ENCODE assay signal across 8 cellular contexts in the genomic region with DNA sequence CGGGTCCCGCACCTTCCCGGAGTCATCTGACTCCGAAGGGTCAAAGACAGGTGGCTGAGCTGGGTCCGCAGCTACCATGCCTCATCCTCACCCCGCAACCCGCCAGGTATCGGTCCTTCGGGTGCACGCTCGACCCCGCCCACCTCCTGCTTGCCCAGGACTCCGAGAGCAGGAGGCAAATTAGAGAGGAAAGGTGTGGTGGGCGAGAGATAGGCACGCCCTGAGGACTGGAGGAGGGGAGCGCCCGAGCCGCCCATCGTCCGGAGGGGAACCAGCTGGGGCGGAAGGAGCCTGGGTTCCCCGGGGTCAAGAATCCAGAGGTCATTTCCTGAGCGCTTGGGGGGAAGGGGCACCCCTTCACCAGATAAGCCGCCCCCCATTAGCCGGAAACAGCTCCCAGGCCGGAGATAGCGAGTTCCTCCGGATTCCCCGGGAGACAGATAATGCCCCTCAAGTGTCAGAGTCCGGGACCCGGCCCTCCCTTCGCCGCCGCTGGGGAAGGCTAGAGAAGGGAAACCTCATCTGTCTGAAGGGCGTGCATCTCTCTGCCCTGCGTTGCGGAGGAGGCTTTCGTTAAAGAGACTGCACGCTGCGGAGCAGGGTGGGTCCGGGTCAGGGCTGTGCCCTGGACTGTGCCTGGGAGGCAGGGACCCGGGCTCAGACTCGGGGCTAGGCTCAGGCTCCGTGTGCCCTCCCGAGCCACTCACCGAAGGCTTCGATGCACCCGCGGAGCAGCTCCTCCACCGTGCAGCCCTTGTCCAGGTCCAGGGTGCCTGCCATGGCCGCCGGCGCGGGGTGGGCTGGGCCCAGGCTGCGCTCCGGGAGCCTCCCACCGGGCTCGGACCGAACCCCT. TPM values are rescaled to one million over a fixed set of nuclear protein-coding genes. Genes with fewer than 3 reads are reported as not detected.
A peak's percentile ranks its signal among the peaks of the same experiment; 100 is the strongest.
DNase-seq lines count a peak whose midpoint lies in the region; ATAC-seq and TF ChIP-seq lines count a peak whose summit lies in the region.

No MANE protein-coding gene starts in this region.

- peak overlapping the region; percentile 8 for H3K27ac Mint-ChIP-seq in activated naive CD4-positive, alpha-beta T cell treated with anti-CD3 and anti-CD28 coated beads, Interleukin-2, amount 50 U/mL, for 24 hours
- peak overlapping the region; percentile 69 for H3K27ac Mint-ChIP-seq in stimulated activated naive B cell treated with anti-CD40 and anti-IgM and Interleukin-4, amounts not matched to agents 10 μg/mL and 1 μg/mL and 100 μg/mL, for 72 hours

- H4K20me1 ChIP-seq in HCT116 (ENCODE audit: insufficient read depth) = no peaks in the 10 kb centered on the region

- H3K4me3 ChIP-seq in HCT116 (replicated peaks in 1 of 2; ENCODE audit: low read depth in 1 of 2, low read length in 2 of 2) (peak overlapping the region; percentile 63 to 83), iPS-18c (ENCODE audit: insufficient read depth, low read depth, low read length) (peak overlapping the region; percentile 60)

- H3K36me3 Mint-ChIP-seq in activated naive CD4-positive, alpha-beta T cell treated with anti-CD3 and anti-CD28 coated beads, Interleukin-2, amount 50 U/mL, for 24 hours = peaks cover 2% of the 10 kb centered on the region
- H3K36me3 Mint-ChIP-seq in stimulated activated naive B cell treated with anti-CD40 and anti-IgM and Interleukin-4, amounts not matched to agents 10 μg/mL and 1 μg/mL and 100 μg/mL, for 72 hours = peaks cover 2 to 4% of the 10 kb centered on the region in 2 donors

- no peak for TF ChIP-seq RAD21 in HCT116 (IDR thresholded peaks at IDR 0.05; ENCODE audit: low read depth)

- TF ChIP-seq CTCF in HCT116 (IDR thresholded peaks at IDR 0.05 in 2 of 3, conservative IDR thresholded peaks at IDR 0.05 in 1 of 3; ENCODE audit: borderline replicate concordance in 1 of 3, insufficient read depth in 1 of 3, low read depth in 2 of 3, low read length in 2 of 3) = no peak

- intact Hi-C loops in HCT116 (cut with micrococcal nuclease) = loop anchor here (5.0 kb wide), 1 partner anchor 190 kb away; no protein-coding TSS in a partner anchor

- H3K9me2 ChIP-seq in HCT116 (ENCODE audit: insufficient read depth) = no peaks in the 10 kb centered on the region

- no peaks in the 10 kb centered on the region for H3K79me2 ChIP-seq in HCT116 (ENCODE audit: insufficient read depth, low read length)

- peak overlapping the region; percentile 97 for H2AFZ ChIP-seq in HCT116 (ENCODE audit: low read depth, low read length, poor library complexity, severe bottlenecking)

- BruUV-seq in HCT116 (replicated peaks; lab: Mats Ljungman, UMichigan) = no TSS peak

- POLR2A ChIA-PET in HCT116 (lab: Charles Lee) = no interaction called here

- peak; percentile 51 for ATAC-seq in HCT116
- peak; percentile 21 to 38 for ATAC-seq in stimulated activated naive B cell treated with anti-CD40 and anti-IgM and Interleukin-4, amounts not matched to agents 10 μg/mL and 1 μg/mL and 100 μg/mL, for 72 hours (replicated peaks)
- ATAC-seq in GM21390 (IDR thresholded peaks at IDR 0.05; ENCODE audit: unreplicated experiment) = no peak
- ATAC-seq in HG03460 (IDR thresholded peaks at IDR 0.05; ENCODE audit: unreplicated experiment) = no peak

- DNase-seq in CD1c-positive myeloid dendritic cell (ENCODE audit: extremely low spot score) (peak; percentile 46), HCT116 (ENCODE audit: low read depth, low spot score) (no peak), GM19240 (ENCODE audit: insufficient read length, low spot score) (no peak)
- no peak for DNase-seq in stimulated activated naive B cell treated with anti-CD40 and anti-IgM and Interleukin-4, amounts not matched to agents 10 μg/mL and 1 μg/mL and 100 μg/mL, for 72 hours

- H3K9me3 ChIP-seq in HCT116 (ENCODE audit: control insufficient read depth in 1 of 2, insufficient read depth in 1 of 2, low read depth in 1 of 2, low read length in 2 of 2) (no peaks in the 10 kb centered on the region), iPS-18c (ENCODE audit: control insufficient read depth, insufficient read depth, low read length) (no peaks in the 10 kb centered on the region)

- peaks cover 39% of the 10 kb centered on the region for H3K4me1 Mint-ChIP-seq in activated naive CD4-positive, alpha-beta T cell treated with anti-CD3 and anti-CD28 coated beads, Interleukin-2, amount 50 U/mL, for 24 hours
- H3K4me1 Mint-ChIP-seq in stimulated activated naive B cell treated with anti-CD40 and anti-IgM and Interleukin-4, amounts not matched to agents 10 μg/mL and 1 μg/mL and 100 μg/mL, for 72 hours = peaks cover 40 to 53% of the 10 kb centered on the region in 2 donors

- no peak for TF ChIP-seq POLR2A in HCT116 (IDR thresholded peaks at IDR 0.05; ENCODE audit: borderline replicate concordance, extremely low read depth, insufficient read depth, insufficient read length)

- no peak overlapping the region; the same call in 1 of the 2 replicates for H3K27ac ChIP-seq in HCT116 (ENCODE audit: low read depth, low read length)

- H3K4me1 ChIP-seq in HCT116 (ENCODE audit: control insufficient read depth in 1 of 2, insufficient read depth in 2 of 2, low read length in 2 of 2) = peaks cover 8 to 28% of the 10 kb centered on the region in 2 experiments

- peak overlapping the region; percentile 69 for H3K4me3 Mint-ChIP-seq in activated naive CD4-positive, alpha-beta T cell treated with anti-CD3 and anti-CD28 coated beads, Interleukin-2, amount 50 U/mL, for 24 hours
- peak overlapping the region; percentile 82 to 86 for H3K4me3 Mint-ChIP-seq in stimulated activated naive B cell treated with anti-CD40 and anti-IgM and Interleukin-4, amounts not matched to agents 10 μg/mL and 1 μg/mL and 100 μg/mL, for 72 hours

- H3K36me3 ChIP-seq in HCT116 (ENCODE audit: control insufficient read depth in 1 of 2, insufficient read depth in 2 of 2, low read length in 2 of 2) = no peaks in the 10 kb centered on the region

- CTCF ChIA-PET in HCT116 (lab: Charles Lee) = interaction anchor here (0.8 to 1.5 kb wide), 4 partner anchors 9 to 61 kb away, joined by 3 to 4 read pairs (median 4); no protein-coding TSS in a partner anchor

- no peaks in the 10 kb centered on the region for H3K9me3 Mint-ChIP-seq in activated naive CD4-positive, alpha-beta T cell treated with anti-CD3 and anti-CD28 coated beads, Interleukin-2, amount 50 U/mL, for 24 hours
- H3K9me3 Mint-ChIP-seq in stimulated activated naive B cell treated with anti-CD40 and anti-IgM and Interleukin-4, amounts not matched to agents 10 μg/mL and 1 μg/mL and 100 μg/mL, for 72 hours = no peaks in the 10 kb centered on the region

- H3K9ac ChIP-seq in HCT116 (ENCODE audit: low read length) = peak overlapping the region; percentile 70

- RAD21 ChIA-PET in HCT116 (lab: Charles Lee; ENCODE audit: low non-redundant PET in 1 of 2, low total read pairs in 2 of 2, uncharacterized antibody in 2 of 2, unreplicated experiment in 2 of 2) = interaction anchor here in 1 of 2 experiments (0.6 kb wide), 1 partner anchor 20 kb away, joined by 3 read pairs; no protein-coding TSS in a partner anchor

- H3K4me2 ChIP-seq in HCT116 (ENCODE audit: low read length) = peak overlapping the region; percentile 99

- H3K27me3 Mint-ChIP-seq in activated naive CD4-positive, alpha-beta T cell treated with anti-CD3 and anti-CD28 coated beads, Interleukin-2, amount 50 U/mL, for 24 hours = no peaks in the 10 kb centered on the region
- no peaks in the 10 kb centered on the region for H3K27me3 Mint-ChIP-seq in stimulated activated naive B cell treated with anti-CD40 and anti-IgM and Interleukin-4, amounts not matched to agents 10 μg/mL and 1 μg/mL and 100 μg/mL, for 72 hours

- no peaks in the 10 kb centered on the region for H3K27me3 ChIP-seq in HCT116 (ENCODE audit: insufficient read depth, low read length)

TF ChIP-seq in HCT116, 20 proteins besides CTCF, POLR2A, EP300 and RAD21 (continues in another document):
- TF ChIP-seq MAX (IDR thresholded peaks at IDR 0.05) (no peak), EZH2phosphoT487 (IDR thresholded peaks at IDR 0.05; ENCODE audit: borderline replicate concordance) (no peak), SP1 (IDR thresholded peaks at IDR 0.05; ENCODE audit: low read depth) (no peak), SRF (IDR thresholded peaks at IDR 0.05; ENCODE audit: low read depth) (no peak), YY1 (IDR thresholded peaks at IDR 0.05; ENCODE audit: extremely low read depth, insufficient replicate concordance, low read depth, low read length) (no peak), CEBPB (IDR thresholded peaks at IDR 0.05; ENCODE audit: low read depth) (no peak), JUND (IDR thresholded peaks at IDR 0.05) (no peak), CBX3 (IDR thresholded peaks at IDR 0.05; ENCODE audit: low read depth) (no peak), ELF1 (IDR thresholded peaks at IDR 0.05; ENCODE audit: borderline replicate concordance, low read depth) (no peak), SIN3A (IDR thresholded peaks at IDR 0.05; ENCODE audit: low read depth) (no peak), EGR1 (IDR thresholded peaks at IDR 0.05; ENCODE audit: low read depth) (no peak)
- TF ChIP-seq, protein P1, sequence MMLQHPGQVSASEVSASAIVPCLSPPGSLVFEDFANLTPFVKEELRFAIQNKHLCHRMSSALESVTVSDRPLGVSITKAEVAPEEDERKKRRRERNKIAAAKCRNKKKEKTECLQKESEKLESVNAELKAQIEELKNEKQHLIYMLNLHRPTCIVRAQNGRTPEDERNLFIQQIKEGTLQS (IDR thresholded peaks at IDR 0.05) = no peak

RNA-seq across cellular contexts. Expression of gene RASGRP2, which starts 1.6 kb away (rescaled TPM):
- total RNA-seq in HCT116 (2021; ENCODE audit: unreplicated experiment) = 12.8 TPM
- polyA plus RNA-seq in HCT116 (2012) = 14.6 and 18.7 TPM in 2 replicates

RNA-seq across cellular contexts. Expression of gene PYGM, which starts 17.5 kb away (rescaled TPM):
- total RNA-seq in HCT116 (2021; ENCODE audit: unreplicated experiment) = 1.7 TPM
- polyA plus RNA-seq in HCT116 (2012) = 0.51 and 0.56 TPM in 2 replicates

RNA-seq across cellular contexts. Expression of gene NRXN2, which starts 19.3 kb away (rescaled TPM):
- total RNA-seq in HCT116 (2021; ENCODE audit: unreplicated experiment) = 1.5 TPM
- 0.73 and 1.7 TPM in 2 replicates for polyA plus RNA-seq in HCT116 (2012)

RNA-seq across cellular contexts. Expression of gene SF1, which starts 36.0 kb away (rescaled TPM):
- total RNA-seq in HCT116 (2021; ENCODE audit: unreplicated experiment) = 403 TPM
- 177 and 219 TPM in 2 replicates for polyA plus RNA-seq in HCT116 (2012)

Comparison
In these comparisons a context has a peak if more than half of its experiments do, and no peak if none do; other contexts are left out.
1. ATAC-seq: peak in HCT116 (single experiment) and stimulated activated naive B cell treated with anti-CD40 and anti-IgM and Interleukin-4, amounts not matched to agents 10 μg/mL and 1 μg/mL and 100 μg/mL, for 72 hours (2 of 2); none in GM21390 (single experiment) and HG03460 (single experiment).